ENCODE assay signal across 15 cellular contexts in genomic region chr7:29496355-29497020, GRCh38.
DNase-seq lines count a peak whose midpoint lies in the region; ATAC-seq, FAIRE-seq and TF ChIP-seq lines count a peak whose summit lies in the region.
"Had no signal": no experiment of that assay in that cellular context is flagged by ENCODE, and none has a peak within 500 bp of the region (broad histone marks: within the 10 kb centered on the region; RNA-seq: fewer than 3 reads in every experiment).

No MANE protein-coding gene starts in this region.

- FAIRE-seq in endothelial cell of umbilical vein (lab: Jason Lieb, UNC) (peak; percentile 24), small intestine (lab: Jason Lieb, UNC) (peak; percentile 23)

- H3K27me3 ChIP-seq in endothelial cell of umbilical vein (ENCODE audit: control insufficient read depth in 2 of 2, insufficient read depth in 2 of 2, low read length in 2 of 2) (no peaks in the 10 kb centered on the region), small intestine (ENCODE audit: control insufficient read depth in 2 of 2, insufficient read depth in 2 of 2, low read length in 2 of 2) (no peaks in the 10 kb centered on the region)

- H3K4me3 Mint-ChIP-seq in activated T-helper 2 cell treated with anti-CD3 and anti-CD28 coated beads, Interferon-gamma antibody, Interleukin-2, Interleukin-4, amounts not matched to agents 10 μg/mL and 5 μg/mL and 100 μg/mL, durations not matched to agents 14 hours and 24 hours and 36 hours (ENCODE audit: low read depth) = no peak overlapping the region
- H3K4me3 Mint-ChIP-seq: CD8-positive, alpha-beta T cell had no signal

- H3K4me2 ChIP-seq in endothelial cell of umbilical vein (ENCODE audit: insufficient read depth, low read length) = no peak overlapping the region
- H3K4me2 ChIP-seq: PC-9 had no signal

- H3K36me3 ChIP-seq in endothelial cell of umbilical vein (ENCODE audit: control insufficient read depth in 2 of 2, extremely low read depth in 1 of 2, insufficient read depth in 2 of 2, low read length in 2 of 2) (no peaks in the 10 kb centered on the region), small intestine (ENCODE audit: control insufficient read depth in 2 of 2, insufficient read depth in 2 of 2, low read length in 2 of 2) (peaks cover 0 to 1% of the 10 kb centered on the region in 2 donors)

- peak in 2 of 3 experiments; percentile 68 to 95 for DNase-seq in NCI-H1417 (lab: John Stamatoyannopoulos, UW)
- peak; percentile 91 for DNase-seq in NCI-H69 (lab: John Stamatoyannopoulos, UW)
- DNase-seq in endothelial cell of umbilical vein (ENCODE audit: low read depth, low spot score) = no peak
- DNase-seq in small intestine = peak; percentile 95
- no peak for DNase-seq in activated T-helper 2 cell treated with anti-CD3 and anti-CD28 coated beads, Interferon-gamma antibody, Interleukin-2, Interleukin-4, amounts not matched to agents 10 μg/mL and 5 μg/mL and 100 μg/mL, durations not matched to agents 14 hours and 24 hours and 36 hours (ENCODE audit: low spot score)
- no peak for DNase-seq in NOMO-1 treated with dmso at 0.1 percent for 144 hours (lab: John Stamatoyannopoulos, UW; ENCODE audit: unreplicated experiment)
- DNase-seq: CD8-positive, alpha-beta T cell; HCEC 1CT; Karpas-422; MM.1S; NCI-H1694 treated with DMSO at 0.1 percent for 48 hours; NCI-H510A treated with DMSO at 0.1 percent for 48 hours; PC-9 had no signal

- WGBS in small intestine, 3 donors = 14 to 63% (median 23%) methylated on average over 1 of the region's 1 CpG

- ATAC-seq in GM21723 (IDR thresholded peaks at IDR 0.05; ENCODE audit: unreplicated experiment) = no peak
- ATAC-seq: CD8-positive, alpha-beta T cell had no signal

- no peaks in the 10 kb centered on the region for H3K9me3 Mint-ChIP-seq in activated T-helper 2 cell treated with anti-CD3 and anti-CD28 coated beads, Interferon-gamma antibody, Interleukin-2, Interleukin-4, amounts not matched to agents 10 μg/mL and 5 μg/mL and 100 μg/mL, durations not matched to agents 14 hours and 24 hours and 36 hours
- H3K9me3 Mint-ChIP-seq: CD8-positive, alpha-beta T cell had no signal

- no peaks in the 10 kb centered on the region for H3K36me3 Mint-ChIP-seq in activated T-helper 2 cell treated with anti-CD3 and anti-CD28 coated beads, Interferon-gamma antibody, Interleukin-2, Interleukin-4, amounts not matched to agents 10 μg/mL and 5 μg/mL and 100 μg/mL, durations not matched to agents 14 hours and 24 hours and 36 hours (ENCODE audit: low read depth)

- no peaks in the 10 kb centered on the region for H4K20me1 ChIP-seq in endothelial cell of umbilical vein (replicated peaks; ENCODE audit: control insufficient read depth, extremely low read depth, insufficient read depth, low read length)

- no peak overlapping the region for H3K9ac ChIP-seq in endothelial cell of umbilical vein (replicated peaks; ENCODE audit: extremely low read depth, insufficient read depth, low read length)

- no peaks in the 10 kb centered on the region for H3K79me2 ChIP-seq in endothelial cell of umbilical vein (ENCODE audit: control insufficient read depth, insufficient read depth, low read length)

- H3K27ac ChIP-seq in endothelial cell of umbilical vein (ENCODE audit: insufficient read depth, low read depth, low read length) (no peak overlapping the region), small intestine (ENCODE audit: low read depth in 1 of 2, low read length in 1 of 2) (no peak overlapping the region)
- H3K27ac ChIP-seq: PC-9, SK-N-MC had no signal

- dilution Hi-C loops in endothelial cell of umbilical vein (cut with MboI; ENCODE audit: extremely low pct_ligation_motif_present, low sequenced_read_pairs) = no loop called here

- POLR2A ChIA-PET in endothelial cell of umbilical vein (lab: Charles Lee) = no interaction called here

- peaks cover 19% of the 10 kb centered on the region for H3K4me1 ChIP-seq in endothelial cell of umbilical vein (ENCODE audit: control insufficient read depth, extremely low read depth, insufficient read depth, low read length)
- H3K4me1 ChIP-seq in small intestine (ENCODE audit: control insufficient read depth in 2 of 2, insufficient read depth in 1 of 2, low read depth in 1 of 2, low read length in 1 of 2) = peaks cover 6 to 15% of the 10 kb centered on the region in 2 donors

- no peaks in the 10 kb centered on the region for H3K4me1 Mint-ChIP-seq in activated T-helper 2 cell treated with anti-CD3 and anti-CD28 coated beads, Interferon-gamma antibody, Interleukin-2, Interleukin-4, amounts not matched to agents 10 μg/mL and 5 μg/mL and 100 μg/mL, durations not matched to agents 14 hours and 24 hours and 36 hours (ENCODE audit: low read depth)

- CTCF ChIA-PET in endothelial cell of umbilical vein (lab: Charles Lee) = no interaction called here

- H3K4me3 ChIP-seq in endothelial cell of umbilical vein (replicated peaks in 1 of 3; ENCODE audit: insufficient read depth in 1 of 3, low read depth in 1 of 3, low read length in 3 of 3) (no peak overlapping the region), small intestine (ENCODE audit: low read depth in 1 of 2, low read length in 2 of 2) (no peak overlapping the region)
- H3K4me3 ChIP-seq: PC-9, SK-N-MC had no signal

- H2AFZ ChIP-seq in endothelial cell of umbilical vein (ENCODE audit: low read depth, low read length) = no peak overlapping the region
- H2AFZ ChIP-seq: PC-9 had no signal

- H3K27ac Mint-ChIP-seq in activated T-helper 2 cell treated with anti-CD3 and anti-CD28 coated beads, Interferon-gamma antibody, Interleukin-2, Interleukin-4, amounts not matched to agents 10 μg/mL and 5 μg/mL and 100 μg/mL, durations not matched to agents 14 hours and 24 hours and 36 hours = no peak overlapping the region
- H3K27ac Mint-ChIP-seq: CD8-positive, alpha-beta T cell had no signal

- no peaks in the 10 kb centered on the region for H3K9me1 ChIP-seq in endothelial cell of umbilical vein (replicated peaks; ENCODE audit: control insufficient read depth, extremely low read depth, insufficient read depth, low read length)

- no peaks in the 10 kb centered on the region for H3K9me3 ChIP-seq in endothelial cell of umbilical vein (replicated peaks; ENCODE audit: control insufficient read depth, insufficient read depth, low read length)
- H3K9me3 ChIP-seq in small intestine (ENCODE audit: control insufficient read depth, low read depth) = no peaks in the 10 kb centered on the region

- no TSS peak for BruUV-seq in endothelial cell of umbilical vein (replicated peaks; lab: Mats Ljungman, UMichigan)

- no peak for TF ChIP-seq POLR2A in endothelial cell of umbilical vein (IDR thresholded peaks at IDR 0.05; ENCODE audit: low read depth, low read length)

- TF ChIP-seq CTCF in endothelial cell of umbilical vein (IDR thresholded peaks at IDR 0.05; ENCODE audit: extremely low read depth in 1 of 2, insufficient read depth in 1 of 2, low read depth in 1 of 2, low read length in 2 of 2) = no peak

- intact Hi-C loops in endothelial cell of umbilical vein (cut with micrococcal nuclease) = no loop called here
- intact Hi-C loops in activated T-helper 2 cell treated with anti-CD3 and anti-CD28 coated beads, Interferon-gamma antibody, Interleukin-2, Interleukin-4, amounts not matched to agents 10 μg/mL and 5 μg/mL and 100 μg/mL, durations not matched to agents 14 hours and 24 hours and 36 hours (cut with micrococcal nuclease) = no loop called here

- no peaks in the 10 kb centered on the region for H3K27me3 Mint-ChIP-seq in activated T-helper 2 cell treated with anti-CD3 and anti-CD28 coated beads, Interferon-gamma antibody, Interleukin-2, Interleukin-4, amounts not matched to agents 10 μg/mL and 5 μg/mL and 100 μg/mL, durations not matched to agents 14 hours and 24 hours and 36 hours (ENCODE audit: low read depth)

TF ChIP-seq in endothelial cell of umbilical vein, 7 proteins besides CTCF, POLR2A, EP300 and RAD21:
- TF ChIP-seq GATA2 (IDR thresholded peaks at IDR 0.05; ENCODE audit: insufficient read depth, insufficient read length, low read depth, low read length) = no peak
- TF ChIP-seq MYC (IDR thresholded peaks at IDR 0.05; ENCODE audit: low read depth, low read length) = no peak
- TF ChIP-seq MAX (IDR thresholded peaks at IDR 0.05; ENCODE audit: insufficient read depth, insufficient read length) = no peak
- no peak for TF ChIP-seq FOS (IDR thresholded peaks at IDR 0.05; ENCODE audit: borderline replicate concordance, insufficient read depth, low read length)
- no peak for TF ChIP-seq EZH2 (IDR thresholded peaks at IDR 0.05; ENCODE audit: borderline replicate concordance, low read depth, low read length, severe bottlenecking)
- TF ChIP-seq POLR2AphosphoS5 (IDR thresholded peaks at IDR 0.05; ENCODE audit: insufficient read depth, low read depth, low read length) = no peak
- no peak for TF ChIP-seq JUN (IDR thresholded peaks at IDR 0.05; ENCODE audit: borderline replicate concordance, insufficient read depth, insufficient read length, low read depth)

Comparison
In these comparisons a context has a peak if more than half of its experiments do, and no peak if none do; other contexts are left out.
1. DNase-seq: peak in NCI-H1417 (2 of 3), NCI-H69 (single experiment) and small intestine (single experiment); none in endothelial cell of umbilical vein (single experiment), activated T-helper 2 cell treated with anti-CD3 and anti-CD28 coated beads, Interferon-gamma antibody, Interleukin-2, Interleukin-4, amounts not matched to agents 10 μg/mL and 5 μg/mL and 100 μg/mL, durations not matched to agents 14 hours and 24 hours and 36 hours (single experiment) and NOMO-1 treated with dmso at 0.1 percent for 144 hours (single experiment).